1 cellular context compared by ENCODE assay signal in the genomic region with DNA sequence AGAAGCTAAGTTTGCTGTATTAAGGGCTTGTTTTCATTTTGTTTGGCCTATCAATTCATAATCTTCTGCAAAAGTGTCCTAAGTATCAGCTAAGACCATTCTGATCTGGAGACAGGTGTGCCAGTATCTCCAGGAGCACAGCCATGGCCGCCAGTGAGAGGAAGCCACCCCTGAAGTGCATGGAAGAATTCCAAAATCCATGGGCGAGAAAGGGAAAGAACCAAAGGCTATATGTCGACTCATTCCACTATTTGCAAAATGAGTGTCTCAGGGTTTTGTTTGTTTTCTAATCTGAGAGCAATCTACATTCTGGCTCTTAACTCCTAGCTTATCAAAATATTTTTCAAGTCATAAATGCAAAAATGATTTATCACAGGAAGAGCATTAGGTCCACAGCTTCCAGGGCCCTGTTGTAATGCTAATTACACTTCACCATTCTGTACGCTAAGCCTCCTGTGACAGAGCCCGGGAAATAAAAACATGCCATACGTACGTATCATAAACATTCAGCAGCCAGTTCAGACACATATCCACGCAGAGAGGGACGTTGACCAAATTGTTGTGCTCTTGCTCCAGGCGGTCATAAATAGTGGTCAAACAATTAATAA.
TF ChIP-seq lines count a peak whose summit lies in the region.

No MANE protein-coding gene starts in this region.

TF ChIP-seq in H1, 55 proteins besides CTCF, POLR2A, EP300 and RAD21 (continued from another document):
- TF ChIP-seq FOSL1 (IDR thresholded peaks at IDR 0.05; ENCODE audit: insufficient read depth, low read depth, low read length) (no peak), CBX5 (IDR thresholded peaks at IDR 0.05; ENCODE audit: low read depth, low read length) (no peak), JUN (IDR thresholded peaks at IDR 0.05; ENCODE audit: low read depth, low read length) (no peak)
